In genomic region chr3:183435701-183436100, GRCh38 we compare ENCODE assay signal across 10 cellular contexts. TPM values are rescaled to one million over a fixed set of nuclear protein-coding genes. Genes with fewer than 3 reads are reported as not detected.
DNase-seq lines count a peak whose midpoint lies in the region; ATAC-seq and TF ChIP-seq lines count a peak whose summit lies in the region.
"Had no signal": no experiment of that assay in that cellular context is flagged by ENCODE, and none has a peak within 500 bp of the region (broad histone marks: within the 10 kb centered on the region; RNA-seq: fewer than 3 reads in every experiment).

No MANE protein-coding gene starts in this region.

- CTCF ChIA-PET in CD4-positive, alpha-beta memory T cell (lab: Charles Lee; ENCODE audit: partially characterized antibody) = no interaction called here

- POLR2A ChIA-PET in CD4-positive, alpha-beta memory T cell (lab: Charles Lee; ENCODE audit: partially characterized antibody) = no interaction called here

- no peaks in the 10 kb centered on the region for H3K36me3 ChIP-seq in CD4-positive, alpha-beta memory T cell (ENCODE audit: insufficient read depth, low read length)
- H3K36me3 ChIP-seq in right lobe of liver = no peaks in the 10 kb centered on the region
- H3K36me3 ChIP-seq in upper lobe of right lung = no peaks in the 10 kb centered on the region
- H3K36me3 ChIP-seq: stomach had no signal

- peaks cover 20% of the 10 kb centered on the region for H3K4me1 ChIP-seq in CD4-positive, alpha-beta memory T cell (ENCODE audit: insufficient read depth, low read length)
- H3K4me1 ChIP-seq in right lobe of liver (no peaks in the 10 kb centered on the region), upper lobe of right lung (no peaks in the 10 kb centered on the region)
- H3K4me1 ChIP-seq: stomach had no signal

- H3K9me3 ChIP-seq in CD4-positive, alpha-beta memory T cell (ENCODE audit: control insufficient read depth in 1 of 2, low read length in 2 of 2) = no peaks in the 10 kb centered on the region
- H3K9me3 ChIP-seq in right lobe of liver (no peaks in the 10 kb centered on the region), upper lobe of right lung (no peaks in the 10 kb centered on the region)
- H3K9me3 ChIP-seq: stomach had no signal

- TF ChIP-seq CTCF in right lobe of liver (IDR thresholded peaks at IDR 0.05) (no peak), upper lobe of right lung (IDR thresholded peaks at IDR 0.05) (no peak)

- peak in 1 of 5 donors; percentile 7 for DNase-seq in CD4-positive, alpha-beta memory T cell
- no peak for DNase-seq in right lobe of liver
- no peak for DNase-seq in GDM1 (lab: John Stamatoyannopoulos, UW)
- DNase-seq in NCI-H524 treated with DMSO at 0.1 percent for 48 hours (lab: John Stamatoyannopoulos, UW) = no peak
- no peak for DNase-seq in upper lobe of right lung
- DNase-seq: NCI-H187 treated with DMSO at 0.1 percent for 48 hours, stomach had no signal

- peak; percentile 67 for ATAC-seq in GM19023 (IDR thresholded peaks at IDR 0.05; ENCODE audit: unreplicated experiment)
- peak; percentile 93 for ATAC-seq in HG02981 (IDR thresholded peaks at IDR 0.05; ENCODE audit: unreplicated experiment)
- ATAC-seq in right lobe of liver = no peak
- no peak for ATAC-seq in upper lobe of right lung

- H3K27ac Mint-ChIP-seq in CD4-positive, alpha-beta memory T cell = peak overlapping the region in 5 of 7 donors; percentile 0 to 37 (median 11)
- H3K27ac Mint-ChIP-seq in T-helper 1 cell treated with Interleukin-12 subunit alpha and Interleukin-12 subunit beta and Interleukin-4 antibody, amounts not matched to agents 30 μg/mL and 1 μg/mL, for 36 hours = peak overlapping the region; percentile 2

- intact Hi-C loops in CD4-positive, alpha-beta memory T cell (cut with micrococcal nuclease) = no loop called here
- intact Hi-C loops in right lobe of liver (cut with DNase I) (no loop called here), upper lobe of right lung (cut with DNase I) (no loop called here)

- H3K36me3 Mint-ChIP-seq in CD4-positive, alpha-beta memory T cell = no peaks in the 10 kb centered on the region
- no peaks in the 10 kb centered on the region for H3K36me3 Mint-ChIP-seq in T-helper 1 cell treated with Interleukin-12 subunit alpha and Interleukin-12 subunit beta and Interleukin-4 antibody, amounts not matched to agents 30 μg/mL and 1 μg/mL, for 36 hours (ENCODE audit: low read depth)

- H3K9me3 Mint-ChIP-seq in CD4-positive, alpha-beta memory T cell = peaks cover 0 to 3% (median 0%) of the 10 kb centered on the region in 8 donors
- no peaks in the 10 kb centered on the region for H3K9me3 Mint-ChIP-seq in T-helper 1 cell treated with Interleukin-12 subunit alpha and Interleukin-12 subunit beta and Interleukin-4 antibody, amounts not matched to agents 30 μg/mL and 1 μg/mL, for 36 hours

- H3K27me3 Mint-ChIP-seq in CD4-positive, alpha-beta memory T cell = no peaks in the 10 kb centered on the region
- H3K27me3 Mint-ChIP-seq in T-helper 1 cell treated with Interleukin-12 subunit alpha and Interleukin-12 subunit beta and Interleukin-4 antibody, amounts not matched to agents 30 μg/mL and 1 μg/mL, for 36 hours (ENCODE audit: low read depth) = no peaks in the 10 kb centered on the region

- no peaks in the 10 kb centered on the region for H3K27me3 ChIP-seq in CD4-positive, alpha-beta memory T cell (ENCODE audit: insufficient read depth, low read length)
- H3K27me3 ChIP-seq in right lobe of liver = no peaks in the 10 kb centered on the region
- H3K27me3 ChIP-seq in upper lobe of right lung = no peaks in the 10 kb centered on the region

- no peak for TF ChIP-seq POLR2A in right lobe of liver (IDR thresholded peaks at IDR 0.05)

- H3K4me3 Mint-ChIP-seq in CD4-positive, alpha-beta memory T cell = no peak overlapping the region
- no peak overlapping the region for H3K4me3 Mint-ChIP-seq in T-helper 1 cell treated with Interleukin-12 subunit alpha and Interleukin-12 subunit beta and Interleukin-4 antibody, amounts not matched to agents 30 μg/mL and 1 μg/mL, for 36 hours

- H3K4me1 Mint-ChIP-seq in CD4-positive, alpha-beta memory T cell = peaks cover 6 to 27% (median 10%) of the 10 kb centered on the region in 4 donors
- H3K4me1 Mint-ChIP-seq in T-helper 1 cell treated with Interleukin-12 subunit alpha and Interleukin-12 subunit beta and Interleukin-4 antibody, amounts not matched to agents 30 μg/mL and 1 μg/mL, for 36 hours (ENCODE audit: low read depth) = peaks cover 35% of the 10 kb centered on the region

- WGBS in right lobe of liver (ENCODE audit: insufficient coverage, low coverage, low lambda C conversion rate, missing lambda C conversion rate) = 78% methylated on average over 1 of the region's 1 CpG

- H3K27ac ChIP-seq in CD4-positive, alpha-beta memory T cell (ENCODE audit: low read depth, low read length) = no peak overlapping the region
- H3K27ac ChIP-seq in right lobe of liver (no peak overlapping the region), upper lobe of right lung (no peak overlapping the region)
- H3K27ac ChIP-seq: stomach had no signal

- no peak overlapping the region for H3K4me3 ChIP-seq in CD4-positive, alpha-beta memory T cell (ENCODE audit: low read length in 2 of 2)
- H3K4me3 ChIP-seq in right lobe of liver (no peak overlapping the region), upper lobe of right lung (no peak overlapping the region)
- H3K4me3 ChIP-seq: stomach had no signal

RNA-seq across cellular contexts. Expression of gene MCF2L2, which starts 7.3 kb away (rescaled TPM):
- total RNA-seq in CD4-positive, alpha-beta memory T cell = 1 to 10 TPM; 6.5 to 7.3 TPM
- polyA plus RNA-seq in CD4-positive, alpha-beta memory T cell = 1 to 10 TPM in 1 of 2 donors, under 1 TPM in 1; 0.37 to 3.7 TPM
- total RNA-seq in right lobe of liver (under 1 TPM in 5 of 6 experiments, not detected in 1; 0.07 to 0.19 (median 0.17) TPM), upper lobe of right lung (1.2 TPM)

Comparison
In these comparisons a context has a peak if more than half of its experiments do, and no peak if none do; other contexts are left out.
1. ATAC-seq: peak in GM19023 (single experiment) and HG02981 (single experiment); none in right lobe of liver (0 of 4) and upper lobe of right lung (single experiment).